In genomic region chr4:87657525-87657924, GRCh38 we compare ENCODE assay signal across 18 cellular contexts. TPM values are rescaled to one million over a fixed set of nuclear protein-coding genes. Genes with fewer than 3 reads are reported as not detected.
A peak's percentile ranks its signal among the peaks of the same experiment; 100 is the strongest.
DNase-seq lines count a peak whose midpoint lies in the region; FAIRE-seq and TF ChIP-seq lines count a peak whose summit lies in the region.
"Had no signal": no experiment of that assay in that cellular context is flagged by ENCODE, and none has a peak within 500 bp of the region (broad histone marks: within the 10 kb centered on the region; RNA-seq: fewer than 3 reads in every experiment).

No MANE protein-coding gene starts in this region.

- H3K4me1 ChIP-seq in endothelial cell of umbilical vein (ENCODE audit: control insufficient read depth, extremely low read depth, insufficient read depth, low read length) = peaks cover 32% of the 10 kb centered on the region
- peaks cover 28% of the 10 kb centered on the region for H3K4me1 ChIP-seq in mesodermal cell (ENCODE audit: control insufficient read depth, insufficient read depth, low read length, poor library complexity, severe bottlenecking)
- peaks cover 4 to 16% (median 9%) of the 10 kb centered on the region in 4 donors for H3K4me1 ChIP-seq in esophagus muscularis mucosa

- TF ChIP-seq POLR2A in endothelial cell of umbilical vein (IDR thresholded peaks at IDR 0.05; ENCODE audit: low read depth, low read length) (no peak), esophagus muscularis mucosa (IDR thresholded peaks at IDR 0.05; ENCODE audit: low read depth) (no peak)

- peak overlapping the region; percentile 93 for H3K27ac ChIP-seq in endothelial cell of umbilical vein (ENCODE audit: insufficient read depth, low read depth, low read length)
- H3K27ac ChIP-seq in mesodermal cell (ENCODE audit: low read depth, low read length, severe bottlenecking) = peak overlapping the region; percentile 89
- H3K27ac ChIP-seq in esophagus muscularis mucosa (replicated peaks in 1 of 4) = no peak overlapping the region
- H3K27ac ChIP-seq: C4-2B, coronary artery, KMS-11, neural progenitor cell, stomach had no signal

- H3K9me3 ChIP-seq in endothelial cell of umbilical vein (replicated peaks; ENCODE audit: control insufficient read depth, insufficient read depth, low read length) (no peaks in the 10 kb centered on the region), mesodermal cell (ENCODE audit: control insufficient read depth, low read length) (no peaks in the 10 kb centered on the region), esophagus muscularis mucosa (no peaks in the 10 kb centered on the region)
- H3K9me3 ChIP-seq: stomach had no signal

- no peaks in the 10 kb centered on the region for H3K36me3 ChIP-seq in endothelial cell of umbilical vein (ENCODE audit: control insufficient read depth in 2 of 2, extremely low read depth in 1 of 2, insufficient read depth in 2 of 2, low read length in 2 of 2)
- no peaks in the 10 kb centered on the region for H3K36me3 ChIP-seq in mesodermal cell (ENCODE audit: control insufficient read depth, insufficient read depth, low read length)
- no peaks in the 10 kb centered on the region for H3K36me3 ChIP-seq in esophagus muscularis mucosa
- H3K36me3 ChIP-seq: neural progenitor cell, stomach had no signal

- POLR2A ChIA-PET in endothelial cell of umbilical vein (lab: Charles Lee) = no interaction called here

- FAIRE-seq in RCC 7860 (lab: Jason Lieb, UNC) (peak; percentile 89), endothelial cell of umbilical vein (lab: Jason Lieb, UNC) (peak; percentile 86)

- TF ChIP-seq CTCF in endothelial cell of umbilical vein (IDR thresholded peaks at IDR 0.05; ENCODE audit: extremely low read depth in 1 of 2, insufficient read depth in 1 of 2, low read depth in 1 of 2, low read length in 2 of 2) = no peak
- TF ChIP-seq CTCF in esophagus muscularis mucosa (IDR thresholded peaks at IDR 0.05) = no peak

- intact Hi-C loops in endothelial cell of umbilical vein (cut with micrococcal nuclease) (loop anchor here (5.0 to 10.0 kb wide), 4 partner anchors 235 to 797 kb away; partner anchors contain the start of genes HERC5 and NUDT9), esophagus muscularis mucosa (cut with DNase I) (no loop called here)

- CTCF ChIA-PET in endothelial cell of umbilical vein (lab: Charles Lee) = interaction anchor here (1.2 to 2.0 kb wide), 7 partner anchors 9 to 192 kb away, joined by 3 to 5 read pairs (median 4); no protein-coding TSS in a partner anchor

- no peaks in the 10 kb centered on the region for H3K9me1 ChIP-seq in endothelial cell of umbilical vein (replicated peaks; ENCODE audit: control insufficient read depth, extremely low read depth, insufficient read depth, low read length)

- no TSS peak for BruUV-seq in endothelial cell of umbilical vein (replicated peaks; lab: Mats Ljungman, UMichigan)

- H2AFZ ChIP-seq in endothelial cell of umbilical vein (ENCODE audit: low read depth, low read length) = peak overlapping the region; percentile 12

- no peaks in the 10 kb centered on the region for H3K79me2 ChIP-seq in endothelial cell of umbilical vein (ENCODE audit: control insufficient read depth, insufficient read depth, low read length)

- DNase-seq in GM04503 (ENCODE audit: low read depth) (peak; percentile 9), RCC 7860 (ENCODE audit: low spot score) (peak; percentile 82), endothelial cell of umbilical vein (ENCODE audit: low read depth, low spot score) (peak; percentile 91), SKM-1 treated with dmso at 0.1 percent for 144 hours (lab: John Stamatoyannopoulos, UW; ENCODE audit: unreplicated experiment) (no peak), NK-92 (lab: John Stamatoyannopoulos, UW; ENCODE audit: unreplicated experiment) (no peak), esophagus muscularis mucosa (ENCODE audit: extremely low spot score) (no peak), CD1c-positive myeloid dendritic cell (ENCODE audit: extremely low spot score) (no peak)
- DNase-seq: activated CD4-positive, CD25-positive, alpha-beta regulatory T cell; activated CD8-positive, alpha-beta memory T cell treated with anti-CD3 and anti-CD28 coated beads, Interleukin-2, amount 50 U/mL, for 4 hours; head of caudate nucleus; NCI-H2029 treated with DMSO at 0.1 percent for 48 hours; stomach had no signal

- no peak overlapping the region for H3K4me3 ChIP-seq in endothelial cell of umbilical vein (replicated peaks in 1 of 3; ENCODE audit: insufficient read depth in 1 of 3, low read depth in 1 of 3, low read length in 3 of 3)
- no peak overlapping the region for H3K4me3 ChIP-seq in mesodermal cell (ENCODE audit: extremely low read depth, insufficient read depth, low read length, poor library complexity, severe bottlenecking)
- no peak overlapping the region for H3K4me3 ChIP-seq in esophagus muscularis mucosa
- H3K4me3 ChIP-seq: coronary artery, neural progenitor cell, stomach had no signal

- H4K20me1 ChIP-seq in endothelial cell of umbilical vein (replicated peaks; ENCODE audit: control insufficient read depth, extremely low read depth, insufficient read depth, low read length) = no peaks in the 10 kb centered on the region

- dilution Hi-C loops in endothelial cell of umbilical vein (cut with MboI; ENCODE audit: extremely low pct_ligation_motif_present, low sequenced_read_pairs) = no loop called here

- peak overlapping the region; percentile 42 for H3K9ac ChIP-seq in endothelial cell of umbilical vein (replicated peaks; ENCODE audit: extremely low read depth, insufficient read depth, low read length)
- H3K9ac ChIP-seq: KMS-11, neural progenitor cell had no signal

- H3K27me3 ChIP-seq in endothelial cell of umbilical vein (ENCODE audit: control insufficient read depth in 2 of 2, insufficient read depth in 2 of 2, low read length in 2 of 2) = no peaks in the 10 kb centered on the region
- no peaks in the 10 kb centered on the region for H3K27me3 ChIP-seq in esophagus muscularis mucosa
- H3K27me3 ChIP-seq: neural progenitor cell, stomach had no signal

- peak overlapping the region; percentile 76 for H3K4me2 ChIP-seq in endothelial cell of umbilical vein (ENCODE audit: insufficient read depth, low read length)
- H3K4me2 ChIP-seq: KMS-11, neural progenitor cell had no signal

- WGBS in mesodermal cell (ENCODE audit: insufficient coverage in 2 of 2), 2 experiments = 60 to 75% methylated on average over 1 to 2 of the region's 3 CpGs
- WGBS in esophagus muscularis mucosa = 75% methylated on average over 3 of the region's 3 CpGs

- TF ChIP-seq EP300 in esophagus muscularis mucosa (IDR thresholded peaks at IDR 0.05) = no peak

TF ChIP-seq in endothelial cell of umbilical vein, 7 proteins besides CTCF, POLR2A, EP300 and RAD21:
- TF ChIP-seq MAX (IDR thresholded peaks at IDR 0.05; ENCODE audit: insufficient read depth, insufficient read length) (no peak), GATA2 (IDR thresholded peaks at IDR 0.05; ENCODE audit: insufficient read depth, insufficient read length, low read depth, low read length) (peak; percentile 75), POLR2AphosphoS5 (IDR thresholded peaks at IDR 0.05; ENCODE audit: insufficient read depth, low read depth, low read length) (peak; percentile 64), JUN (IDR thresholded peaks at IDR 0.05; ENCODE audit: borderline replicate concordance, insufficient read depth, insufficient read length, low read depth) (peak; percentile 98), FOS (IDR thresholded peaks at IDR 0.05; ENCODE audit: borderline replicate concordance, insufficient read depth, low read length) (peak; percentile 77), EZH2 (IDR thresholded peaks at IDR 0.05; ENCODE audit: borderline replicate concordance, low read depth, low read length, severe bottlenecking) (no peak)

RNA-seq across cellular contexts. Expression of gene DMP1, which starts 7.4 kb away (rescaled TPM):
- total RNA-seq in endothelial cell of umbilical vein (not detected in 2 replicates), esophagus muscularis mucosa (not detected)
- not detected in 2 replicates for polyA plus RNA-seq in endothelial cell of umbilical vein
- not detected in 2 replicates for polyA plus RNA-seq in endothelial cell of umbilical vein (2011; cell fraction: cytosol; rRNA removed)
- polyA plus RNA-seq in endothelial cell of umbilical vein (2011; cell fraction: nucleus; rRNA removed) = not detected in 2 replicates
- not detected in 2 replicates for polyA plus RNA-seq in endothelial cell of umbilical vein (2012)
- not detected in 2 replicates for polyA minus RNA-seq in endothelial cell of umbilical vein
- not detected for polyA minus RNA-seq in endothelial cell of umbilical vein (2011; cell fraction: cytosol; rRNA and poly(A)+ RNA removed)
- polyA minus RNA-seq in endothelial cell of umbilical vein (2011; cell fraction: nucleus; rRNA and poly(A)+ RNA removed) = not detected in 2 replicates
- 0.15 TPM for polyA plus RNA-seq in mesodermal cell (2013, experiment 1 of 2)
- polyA plus RNA-seq in mesodermal cell (2013, experiment 2 of 2) = 0.10 TPM
- total RNA-seq: skeletal muscle tissue, stomach had no signal
- polyA plus RNA-seq: stomach had no signal

RNA-seq across cellular contexts. Expression of gene DSPP, which starts 49.2 kb away (rescaled TPM):
- total RNA-seq in endothelial cell of umbilical vein (not detected in 2 replicates), esophagus muscularis mucosa (not detected)
- polyA plus RNA-seq in endothelial cell of umbilical vein = not detected in 2 replicates
- polyA plus RNA-seq in endothelial cell of umbilical vein (2011; cell fraction: cytosol; rRNA removed) = not detected in 2 replicates
- polyA plus RNA-seq in endothelial cell of umbilical vein (2011; cell fraction: nucleus; rRNA removed) = not detected in 2 replicates
- not detected in 2 replicates for polyA plus RNA-seq in endothelial cell of umbilical vein (2012)
- not detected in 2 replicates for polyA minus RNA-seq in endothelial cell of umbilical vein
- not detected for polyA minus RNA-seq in endothelial cell of umbilical vein (2011; cell fraction: cytosol; rRNA and poly(A)+ RNA removed)
- polyA minus RNA-seq in endothelial cell of umbilical vein (2011; cell fraction: nucleus; rRNA and poly(A)+ RNA removed) = not detected in 2 replicates
- not detected for polyA plus RNA-seq in mesodermal cell (2013, experiment 1 of 2)
- not detected for polyA plus RNA-seq in mesodermal cell (2013, experiment 2 of 2)
- total RNA-seq: skeletal muscle tissue, stomach had no signal
- polyA plus RNA-seq: stomach had no signal

Comparison
In these comparisons a context has a peak if more than half of its experiments do, and no peak if none do; other contexts are left out.
1. DNase-seq: peak in GM04503 (single experiment), RCC 7860 (single experiment) and endothelial cell of umbilical vein (single experiment); none in SKM-1 treated with dmso at 0.1 percent for 144 hours (single experiment), NK-92 (single experiment), esophagus muscularis mucosa (single experiment) and CD1c-positive myeloid dendritic cell (single experiment).
2. H3K27ac ChIP-seq: peak in endothelial cell of umbilical vein (single experiment) and mesodermal cell (single experiment); none in esophagus muscularis mucosa (0 of 4).